ENCODE assay signal across 11 cellular contexts in the genomic region with DNA sequence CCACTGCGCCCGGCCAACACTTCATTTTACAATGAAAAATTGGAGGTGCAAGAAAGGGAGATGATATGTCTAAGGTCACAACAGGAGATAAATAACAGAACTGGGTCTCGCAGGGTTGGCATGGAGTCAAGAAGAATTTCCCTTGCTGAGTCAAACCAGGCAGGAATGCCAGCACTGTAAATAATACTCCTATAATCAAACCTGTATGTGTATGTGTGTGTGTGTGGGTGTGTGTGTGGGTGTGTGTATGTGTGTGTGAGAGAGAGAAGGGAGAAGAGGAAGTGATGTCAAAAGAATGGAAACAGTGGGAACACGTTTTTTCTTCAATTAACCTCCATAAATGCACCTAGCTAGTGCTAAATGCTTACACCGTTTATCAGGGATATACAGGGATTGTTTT.
DNase-seq lines count a peak whose midpoint lies in the region; ATAC-seq, FAIRE-seq and TF ChIP-seq lines count a peak whose summit lies in the region.
"Had no signal": no experiment of that assay in that cellular context is flagged by ENCODE, and none has a peak within 500 bp of the region (broad histone marks: within the 10 kb centered on the region; RNA-seq: fewer than 3 reads in every experiment).

No MANE protein-coding gene starts in this region.

- H3K9me3 ChIP-seq in adipocyte (ENCODE audit: control insufficient read depth, low read length) (no peaks in the 10 kb centered on the region), keratinocyte (ENCODE audit: control insufficient read depth, low read depth, low read length) (no peaks in the 10 kb centered on the region)
- H3K9me3 ChIP-seq: heart right ventricle had no signal

- H3K4me2 ChIP-seq in keratinocyte (ENCODE audit: control insufficient read depth, extremely low read depth, insufficient read depth, low read depth, low read length), result no peak overlapping the region

- H3K4me3 ChIP-seq in adipocyte (ENCODE audit: low read length), result no peak overlapping the region
- no peak overlapping the region for H3K4me3 ChIP-seq in keratinocyte (ENCODE audit: control insufficient read depth in 2 of 3, extremely low read depth in 1 of 3, insufficient read depth in 2 of 3, low read depth in 1 of 3, low read length in 3 of 3)
- H3K4me3 ChIP-seq: heart right ventricle had no signal

- H3K4me1 ChIP-seq in adipocyte (ENCODE audit: control insufficient read depth, insufficient read depth, low read length), result no peaks in the 10 kb centered on the region
- no peaks in the 10 kb centered on the region for H3K4me1 ChIP-seq in keratinocyte (ENCODE audit: control insufficient read depth, extremely low read depth, insufficient read depth, low read length)

- no peak for FAIRE-seq in keratinocyte (lab: Jason Lieb, UNC)

- H3K9me1 ChIP-seq in keratinocyte (ENCODE audit: control insufficient read depth, extremely low read depth, insufficient read depth, low read length), result no peaks in the 10 kb centered on the region

- H3K27me3 ChIP-seq in adipocyte (replicated peaks; ENCODE audit: control insufficient read depth, insufficient read depth, low read length), result no peaks in the 10 kb centered on the region
- H3K27me3 ChIP-seq in keratinocyte (ENCODE audit: control insufficient read depth, extremely low read depth, insufficient read depth, low read length), result no peaks in the 10 kb centered on the region
- H3K27me3 ChIP-seq: heart right ventricle had no signal

- no peak overlapping the region for H2AFZ ChIP-seq in keratinocyte (ENCODE audit: control insufficient read depth, low read length)

- peak; percentile 4 for DNase-seq in COLO829 (ENCODE audit: low spot score)
- peak; percentile 74 for DNase-seq in HCEC 1CT
- peak; percentile 58 for DNase-seq in adipocyte (ENCODE audit: low read depth)
- DNase-seq in keratinocyte (ENCODE audit: low read depth, low spot score), result peak; percentile 1
- no peak for DNase-seq in cardiac septum (ENCODE audit: low spot score)
- DNase-seq: activated naive CD8-positive, alpha-beta T cell treated with anti-CD3 and anti-CD28 coated beads for 36 hours; heart right ventricle; NCI-H2029 treated with DMSO at 0.1 percent for 48 hours had no signal

- H3K27ac ChIP-seq in keratinocyte (ENCODE audit: control insufficient read depth, insufficient read depth, low read length), result no peak overlapping the region
- H3K27ac ChIP-seq: heart right ventricle had no signal

- no peaks in the 10 kb centered on the region for H3K36me3 ChIP-seq in adipocyte (ENCODE audit: control insufficient read depth, insufficient read depth, low read length, severe bottlenecking)
- H3K36me3 ChIP-seq in keratinocyte (ENCODE audit: control insufficient read depth in 2 of 2, extremely low read depth in 1 of 2, insufficient read depth in 2 of 2, low read length in 2 of 2), result no peaks in the 10 kb centered on the region

- intact Hi-C loops in cardiac septum (cut with DNase I), result no loop called here

- H3K9ac ChIP-seq in adipocyte (ENCODE audit: low read length), result no peak overlapping the region
- H3K9ac ChIP-seq in keratinocyte (ENCODE audit: control insufficient read depth, extremely low read depth, insufficient read depth, low read length), result no peak overlapping the region

- ATAC-seq in GM18868 (IDR thresholded peaks at IDR 0.05; ENCODE audit: unreplicated experiment) (no peak), GM21529 (IDR thresholded peaks at IDR 0.05; ENCODE audit: unreplicated experiment) (no peak), HG02571 (IDR thresholded peaks at IDR 0.05; ENCODE audit: unreplicated experiment) (no peak)
- ATAC-seq: heart right ventricle had no signal

- no peaks in the 10 kb centered on the region for H3K79me2 ChIP-seq in keratinocyte (ENCODE audit: control insufficient read depth, insufficient read depth, low read length)

- no peaks in the 10 kb centered on the region for H4K20me1 ChIP-seq in keratinocyte (ENCODE audit: control insufficient read depth, extremely low read depth, insufficient read depth, low read length)

- dilution Hi-C loops in keratinocyte (cut with MboI; ENCODE audit: extremely low pct_ligation_motif_present, low sequenced_read_pairs), result no loop called here

- TF ChIP-seq CTCF in keratinocyte (optimal IDR thresholded peaks at IDR 0.05 in 1 of 3, IDR thresholded peaks at IDR 0.05 in 1 of 3, conservative IDR thresholded peaks at IDR 0.05 in 1 of 3; ENCODE audit: extremely low read depth in 1 of 3, insufficient read depth in 2 of 3, low read length in 3 of 3), result no peak
